8 cellular contexts compared by ENCODE assay signal in genomic region chr3:105868745-105869530, GRCh38. TPM values are rescaled to one million over a fixed set of nuclear protein-coding genes. Genes with fewer than 3 reads are reported as not detected.
DNase-seq lines count a peak whose midpoint lies in the region; ATAC-seq and TF ChIP-seq lines count a peak whose summit lies in the region.

Gene CBLB (minus strand): TSS chr3:105869012. CDS start chr3:105867577, 1,435 bp downstream.

- peak within 1 kb of the TSS; percentile 97 for H3K27ac Mint-ChIP-seq in central memory CD8-positive, alpha-beta T cell (ENCODE audit: low read depth)

- 0 to 1% (median 0%) methylated on average over 56 to 67 of the region's 67 CpGs for WGBS in spleen, 5 donors

- H3K27ac ChIP-seq in spleen = peak within 1 kb of the TSS; percentile 89 to 97 (median 96)

- peak within 1 kb of the TSS; percentile 96 for H3K4me3 Mint-ChIP-seq in central memory CD8-positive, alpha-beta T cell

- H3K36me3 ChIP-seq in spleen = peaks cover 0 to 18% (median 2%) of the 10 kb centered on the region in 6 donors

- TF ChIP-seq POLR2A in spleen (IDR thresholded peaks at IDR 0.05) = peak in 2 of 3 donors; percentile 79 to 82

- H3K4me1 Mint-ChIP-seq in central memory CD8-positive, alpha-beta T cell = peaks cover 47% of the 10 kb centered on the region

- H3K4me3 ChIP-seq in spleen = peak within 1 kb of the TSS; percentile 64 to 93 (median 86)

- peak; percentile 90 for ATAC-seq in GM19025 (IDR thresholded peaks at IDR 0.05; ENCODE audit: low read depth, unreplicated experiment)
- peak; percentile 88 for ATAC-seq in HG03342 (IDR thresholded peaks at IDR 0.05; ENCODE audit: unreplicated experiment)
- ATAC-seq in central memory CD8-positive, alpha-beta T cell (replicated peaks; ENCODE audit: extremely low read depth, poor library complexity, severe bottlenecking) = peak; percentile 87

- peak in 2 of 11 experiments; percentile 34 to 43 for TF ChIP-seq CTCF in spleen (IDR thresholded peaks at IDR 0.05 in 8 of 11, conservative IDR thresholded peaks at IDR 0.05 in 3 of 11)

- intact Hi-C loops in spleen (cut with DNase I; ENCODE audit: low total_unique reads) = no loop called here

- no peaks in the 10 kb centered on the region for H3K9me3 Mint-ChIP-seq in central memory CD8-positive, alpha-beta T cell

- H3K4me1 ChIP-seq in spleen = peaks cover 9 to 67% (median 53%) of the 10 kb centered on the region in 6 donors

- peak; percentile 97 for DNase-seq in AG08396 (ENCODE audit: low spot score)
- DNase-seq in NCI-H446 (lab: John Stamatoyannopoulos, UW) = peak; percentile 92 to 95
- peak; percentile 59 for DNase-seq in activated CD4-positive, CD25-positive, alpha-beta regulatory T cell treated with anti-CD3 and anti-CD28 coated beads, Interleukin-2, amount 50 U/mL, for 16 hours (ENCODE audit: low read depth, low spot score)
- peak; percentile 74 to 77 for DNase-seq in central memory CD8-positive, alpha-beta T cell (ENCODE audit: low spot score in 2 of 2)
- peak; percentile 86 for DNase-seq in inferior parietal cortex (ENCODE audit: extremely low spot score)
- DNase-seq in spleen = peak; percentile 95

- peaks cover 46% of the 10 kb centered on the region for H3K36me3 Mint-ChIP-seq in central memory CD8-positive, alpha-beta T cell (ENCODE audit: insufficient read depth)

- H3K9me3 ChIP-seq in spleen = no peaks in the 10 kb centered on the region

- no peaks in the 10 kb centered on the region for H3K27me3 Mint-ChIP-seq in central memory CD8-positive, alpha-beta T cell

- no peaks in the 10 kb centered on the region for H3K27me3 ChIP-seq in spleen (replicated peaks in 1 of 7)

RNA-seq across cellular contexts. Expression of gene CBLB, which starts in this region (rescaled TPM):
- total RNA-seq in spleen = 100 to 1,000 TPM in 1 of 7 donors, 10 to 100 TPM in 6; 65.4 to 138 (median 79.2) TPM
- polyA plus RNA-seq in spleen = 10 to 100 TPM; 13.8 to 19.5 (median 14.7) TPM

Comparison
In these comparisons a context has a peak if more than half of its experiments do, and no peak if none do; other contexts are left out.
1. Peak in every context shown above with its lines: DNase-seq, ATAC-seq, H3K4me3 ChIP-seq and H3K27ac ChIP-seq.